20 cellular contexts compared by ENCODE assay signal in genomic region chr3:131555456-131555855, GRCh38. TPM values are rescaled to one million over a fixed set of nuclear protein-coding genes. Genes with fewer than 3 reads are reported as not detected.
DNase-seq lines count a peak whose midpoint lies in the region; TF ChIP-seq lines count a peak whose summit lies in the region.
"Had no signal": no experiment of that assay in that cellular context is flagged by ENCODE, and none has a peak within 500 bp of the region (broad histone marks: within the 10 kb centered on the region; RNA-seq: fewer than 3 reads in every experiment).

No MANE protein-coding gene starts in this region.

- intact Hi-C loops in head of caudate nucleus (cut with DNase I), result no loop called here

- TF ChIP-seq CTCF in fibroblast of mammary gland (conservative IDR thresholded peaks at IDR 0.05; ENCODE audit: control insufficient read depth, insufficient read depth, low read depth, low read length), result no peak

- peak; percentile 7 for DNase-seq in Daoy (ENCODE audit: low read depth)
- peak; percentile 25 for DNase-seq in M059J (ENCODE audit: low read depth)
- peak; percentile 33 for DNase-seq in fibroblast of mammary gland (ENCODE audit: low read depth)
- DNase-seq in skeletal muscle cell (ENCODE audit: low read depth), result peak; percentile 23
- no peak for DNase-seq in GOT3 (lab: John Stamatoyannopoulos, UW)
- DNase-seq in head of caudate nucleus, result no peak
- DNase-seq in AG20443 (ENCODE audit: low spot score), result no peak
- DNase-seq: Caco-2; CD8-positive, alpha-beta T cell; DMS79 treated with DMSO at 0.1 percent for 48 hours; HCEC 1CT; KBM-7; MM.1S; NCI-H2029; NCI-H446 treated with DMSO at 0.1 percent for 48 hours; NCI-H526; NCI-H82; NK-92 treated with Interleukin-12 subunit alpha and Interleukin-12 subunit beta, amount 100 ng/mL, for 24 hours; SHP77 had no signal

- H3K4me3 ChIP-seq in fibroblast of mammary gland (ENCODE audit: control insufficient read depth, low read depth, low read length) (no peak overlapping the region), skeletal muscle cell (ENCODE audit: low read depth, low read length) (no peak overlapping the region)
- H3K4me3 ChIP-seq: A549 had no signal

RNA-seq across cellular contexts. Expression of gene MRPL3, which starts 52.7 kb away (rescaled TPM):
- 423 and 459 TPM in 2 replicates for total RNA-seq in Daoy (2014; rRNA removed; shearing (Covaris generic))
- 216 and 237 TPM in 2 replicates for total RNA-seq in M059J (2014; rRNA removed; shearing (Covaris generic))

Comparison
In these comparisons a context has a peak if more than half of its experiments do, and no peak if none do; other contexts are left out.
1. DNase-seq: peak in Daoy (single experiment), M059J (single experiment), fibroblast of mammary gland (single experiment) and skeletal muscle cell (single experiment); none in GOT3 (single experiment), head of caudate nucleus (0 of 42) and AG20443 (single experiment).